Comparison of ENCODE assay signal across 14 cellular contexts in genomic region chr17:888998-889401, GRCh38.
DNase-seq lines count a peak whose midpoint lies in the region; ATAC-seq and TF ChIP-seq lines count a peak whose summit lies in the region.
"Had no signal": no experiment of that assay in that cellular context is flagged by ENCODE, and none has a peak within 500 bp of the region (broad histone marks: within the 10 kb centered on the region; RNA-seq: fewer than 3 reads in every experiment).

No MANE protein-coding gene starts in this region.

- no peaks in the 10 kb centered on the region for H3K9me3 Mint-ChIP-seq in CD8-positive, alpha-beta T cell
- H3K9me3 Mint-ChIP-seq in endodermal cell, result no peaks in the 10 kb centered on the region
- H3K9me3 Mint-ChIP-seq: CD4-positive, CD25-positive, alpha-beta regulatory T cell; naive thymus-derived CD4-positive, alpha-beta T cell had no signal

- no peak overlapping the region for H3K9ac ChIP-seq in endodermal cell (ENCODE audit: extremely low read depth, low read length, poor library complexity, severe bottlenecking)

- CTCF ChIA-PET in CD8-positive, alpha-beta T cell (lab: Charles Lee), result no interaction called here
- CTCF ChIA-PET in OCI-LY7 (lab: Charles Lee; ENCODE audit: unreplicated experiment), result no interaction called here

- DNase-seq in CD8-positive, alpha-beta T cell, result no peak
- DNase-seq in Daoy (ENCODE audit: low read depth) (peak; percentile 44), OCI-LY7 (ENCODE audit: low spot score) (peak; percentile 89), endodermal cell (no peak), SHP77 treated with DMSO at 0.1 percent for 48 hours (lab: John Stamatoyannopoulos, UW) (no peak), ureter (ENCODE audit: low spot score) (no peak)
- DNase-seq: NCI-H1105, NCI-H526, right lobe of liver had no signal

- peaks cover 24% of the 10 kb centered on the region for H3K27me3 Mint-ChIP-seq in CD8-positive, alpha-beta T cell (ENCODE audit: low read depth)
- H3K27me3 Mint-ChIP-seq in endodermal cell (ENCODE audit: insufficient read depth), result no peaks in the 10 kb centered on the region

- no peak overlapping the region for H3K27ac Mint-ChIP-seq in CD8-positive, alpha-beta T cell
- H3K27ac Mint-ChIP-seq in endodermal cell, result peak overlapping the region; percentile 92

- peak; percentile 31 for ATAC-seq in CD8-positive, alpha-beta T cell
- ATAC-seq in HG03159 (IDR thresholded peaks at IDR 0.05; ENCODE audit: unreplicated experiment), result no peak
- ATAC-seq in HG03439 (IDR thresholded peaks at IDR 0.05; ENCODE audit: unreplicated experiment), result no peak
- ATAC-seq: naive thymus-derived CD4-positive, alpha-beta T cell; right lobe of liver had no signal

- H3K36me3 Mint-ChIP-seq in CD8-positive, alpha-beta T cell, result no peaks in the 10 kb centered on the region
- peaks cover 26% of the 10 kb centered on the region for H3K36me3 Mint-ChIP-seq in endodermal cell (ENCODE audit: low read depth)
- H3K36me3 Mint-ChIP-seq: CD4-positive, CD25-positive, alpha-beta regulatory T cell; naive thymus-derived CD4-positive, alpha-beta T cell had no signal

- peak overlapping the region; percentile 9; the same call in 1 of the 2 replicates for H3K4me2 ChIP-seq in OCI-LY7 (ENCODE audit: low read length)

- no peak overlapping the region for H3K4me3 ChIP-seq in CD8-positive, alpha-beta T cell (ENCODE audit: low read depth, low read length)
- H3K4me3 ChIP-seq in OCI-LY7 (ENCODE audit: low read depth, low read length, poor library complexity, severe bottlenecking) (no peak overlapping the region), endodermal cell (ENCODE audit: low read length) (no peak overlapping the region)
- H3K4me3 ChIP-seq: right lobe of liver, thoracic aorta had no signal

- no peaks in the 10 kb centered on the region for H3K9me3 ChIP-seq in CD8-positive, alpha-beta T cell (ENCODE audit: low read length)
- H3K9me3 ChIP-seq in OCI-LY7 (ENCODE audit: low read length) (no peaks in the 10 kb centered on the region), endodermal cell (ENCODE audit: control insufficient read depth, low read length) (no peaks in the 10 kb centered on the region)
- H3K9me3 ChIP-seq: right lobe of liver, thoracic aorta had no signal

- no peak overlapping the region for H2AFZ ChIP-seq in OCI-LY7 (ENCODE audit: low read length)

- 89 to 93% methylated on average over 8 of the region's 9 CpGs for WGBS in endodermal cell (ENCODE audit: insufficient coverage in 1 of 2, insufficient read length in 1 of 2), 2 experiments

- no peak overlapping the region for H3K27ac ChIP-seq in CD8-positive, alpha-beta T cell (ENCODE audit: low read depth, low read length)
- peak overlapping the region; percentile 41 for H3K27ac ChIP-seq in OCI-LY7 (ENCODE audit: low read depth, low read length, poor library complexity, severe bottlenecking)
- no peak overlapping the region for H3K27ac ChIP-seq in endodermal cell (ENCODE audit: low read depth, low read length)
- H3K27ac ChIP-seq: right lobe of liver, thoracic aorta had no signal

- H3K4me3 Mint-ChIP-seq in CD8-positive, alpha-beta T cell, result no peak overlapping the region
- H3K4me3 Mint-ChIP-seq in endodermal cell, result no peak overlapping the region
- H3K4me3 Mint-ChIP-seq: CD4-positive, CD25-positive, alpha-beta regulatory T cell; naive thymus-derived CD4-positive, alpha-beta T cell had no signal

- no peaks in the 10 kb centered on the region for H4K20me1 ChIP-seq in OCI-LY7 (ENCODE audit: insufficient read depth, low read length)

- H3K36me3 ChIP-seq in CD8-positive, alpha-beta T cell (ENCODE audit: insufficient read depth, low read length), result no peaks in the 10 kb centered on the region
- H3K36me3 ChIP-seq in OCI-LY7 (ENCODE audit: insufficient read depth, low read length) (no peaks in the 10 kb centered on the region), endodermal cell (ENCODE audit: control insufficient read depth, insufficient read depth, low read length) (peaks cover 46% of the 10 kb centered on the region)
- H3K36me3 ChIP-seq: right lobe of liver, thoracic aorta had no signal

- no peaks in the 10 kb centered on the region for H3K9me2 ChIP-seq in OCI-LY7 (ENCODE audit: insufficient read depth, low read length)

- POLR2A ChIA-PET in CD8-positive, alpha-beta T cell (lab: Charles Lee), result interaction anchor here (0.6 kb wide), 1 partner anchor 702 kb away, joined by 5 read pairs; no protein-coding TSS in a partner anchor
- POLR2A ChIA-PET in OCI-LY7 (lab: Charles Lee), result interaction anchor here (0.7 kb wide), 3 partner anchors 85 to 645 kb away, joined by 4 read pairs; no protein-coding TSS in a partner anchor

- intact Hi-C loops in CD8-positive, alpha-beta T cell (cut with DNase I, micrococcal nuclease), result no loop called here
- intact Hi-C loops in OCI-LY7 (cut with micrococcal nuclease; ENCODE audit: unreplicated experiment), result loop anchor here (2.0 kb wide), 1 partner anchor 92 kb away; no protein-coding TSS in a partner anchor

- H3K4me1 Mint-ChIP-seq in CD8-positive, alpha-beta T cell (ENCODE audit: low read depth), result peaks cover 10% of the 10 kb centered on the region
- H3K4me1 Mint-ChIP-seq in endodermal cell, result peaks cover 24% of the 10 kb centered on the region
- H3K4me1 Mint-ChIP-seq: CD4-positive, CD25-positive, alpha-beta regulatory T cell had no signal

- H3K27me3 ChIP-seq in CD8-positive, alpha-beta T cell (ENCODE audit: insufficient read depth, low read length), result no peaks in the 10 kb centered on the region
- no peaks in the 10 kb centered on the region for H3K27me3 ChIP-seq in endodermal cell (ENCODE audit: control insufficient read depth, insufficient read depth, low read length, poor library complexity, severe bottlenecking)
- H3K27me3 ChIP-seq: right lobe of liver had no signal

- no peak for TF ChIP-seq CTCF in CD8-positive, alpha-beta T cell (IDR thresholded peaks at IDR 0.05)
- TF ChIP-seq CTCF in OCI-LY7 (conservative IDR thresholded peaks at IDR 0.05; ENCODE audit: low read length), result no peak
- no peak for TF ChIP-seq CTCF in endodermal cell (conservative IDR thresholded peaks at IDR 0.05)

- no peaks in the 10 kb centered on the region for H3K79me2 ChIP-seq in OCI-LY7 (ENCODE audit: insufficient read depth, low read depth, low read length)

- no peaks in the 10 kb centered on the region for H3K4me1 ChIP-seq in CD8-positive, alpha-beta T cell (ENCODE audit: insufficient read depth, low read length)
- H3K4me1 ChIP-seq in OCI-LY7 (ENCODE audit: insufficient read depth, low read length, poor library complexity, severe bottlenecking) (peaks cover 14% of the 10 kb centered on the region), endodermal cell (ENCODE audit: control insufficient read depth, insufficient read depth, low read length) (no peaks in the 10 kb centered on the region)

- BruUV-seq in OCI-LY7 (replicated peaks; lab: Mats Ljungman, UMichigan), result no TSS peak

Comparison
In these comparisons a context has a peak if more than half of its experiments do, and no peak if none do; other contexts are left out.
1. DNase-seq: peak in Daoy (single experiment) and OCI-LY7 (single experiment); none in CD8-positive, alpha-beta T cell (0 of 7), endodermal cell (single experiment), SHP77 treated with DMSO at 0.1 percent for 48 hours (single experiment) and ureter (single experiment).